Comparison of ENCODE assay signal across 22 cellular contexts in genomic region chr14:104317975-104318557, GRCh38.
"Had no signal": no experiment of that assay in that cellular context is flagged by ENCODE, and none has a peak within 500 bp of the region (broad histone marks: within the 10 kb centered on the region; RNA-seq: fewer than 3 reads in every experiment).

No MANE protein-coding gene starts in this region.

- ATAC-seq: activated naive CD8-positive, alpha-beta T cell treated with anti-CD3 and anti-CD28 coated beads, Interleukin-2, amount 50 U/mL, for 24 hours; left lobe of liver; right lobe of liver; T-helper 17 cell had no signal

- H3K27ac ChIP-seq: dorsolateral prefrontal cortex, epithelial cell of prostate, heart right ventricle, right lobe of liver had no signal

- H3K4me1 ChIP-seq: right lobe of liver had no signal

- DNase-seq: activated CD4-positive, alpha-beta memory T cell treated with anti-CD3 and anti-CD28 coated beads for 36 hours; activated CD4-positive, alpha-beta T cell treated with anti-CD3 and anti-CD28 coated beads for 4 hours; activated CD4-positive, CD25-positive, alpha-beta regulatory T cell; activated effector memory CD4-positive, alpha-beta T cell treated with anti-CD3 and anti-CD28 coated beads, Interleukin-2, amount 50 U/mL, for 16 hours; activated naive CD8-positive, alpha-beta T cell treated with anti-CD3 and anti-CD28 coated beads, Interleukin-2, amount 50 U/mL, for 24 hours; activated T-cell treated with anti-CD3 and anti-CD28 coated beads for 4 hours; anterior cingulate cortex; caudate nucleus; mammary epithelial cell; small intestine; stimulated activated CD4-positive, alpha-beta T cell treated with anti-CD3 and anti-CD28 coated beads, Interleukin-2, amount 100 ng/mL, for 48 hours; stimulated activated CD8-positive, alpha-beta memory T cell treated with anti-CD3 and anti-CD28 coated beads, Interleukin-4, amount 100 ng/mL, for 48 hours; stimulated activated naive CD4-positive, alpha-beta T cell; SW 1271; T-helper 17 cell had no signal

- H3K36me3 Mint-ChIP-seq: activated CD4-positive, alpha-beta memory T cell treated with anti-CD3 and anti-CD28 coated beads for 36 hours; brain had no signal

- H3K4me3 Mint-ChIP-seq: activated CD4-positive, alpha-beta memory T cell treated with anti-CD3 and anti-CD28 coated beads for 36 hours; activated naive CD8-positive, alpha-beta T cell treated with anti-CD3 and anti-CD28 coated beads, Interleukin-2, amount 50 U/mL, for 24 hours; brain; nephron; T-helper 17 cell had no signal

- H3K9me3 ChIP-seq: heart right ventricle, right lobe of liver had no signal

- H3K4me1 Mint-ChIP-seq: activated naive CD8-positive, alpha-beta T cell treated with anti-CD3 and anti-CD28 coated beads, Interleukin-2, amount 50 U/mL, for 24 hours; nephron; T-helper 17 cell had no signal

- H3K27me3 ChIP-seq: right lobe of liver had no signal

- H3K27ac Mint-ChIP-seq: activated CD4-positive, alpha-beta memory T cell treated with anti-CD3 and anti-CD28 coated beads for 36 hours; activated naive CD8-positive, alpha-beta T cell treated with anti-CD3 and anti-CD28 coated beads, Interleukin-2, amount 50 U/mL, for 24 hours; nephron; T-helper 17 cell had no signal

- H3K4me3 ChIP-seq: dorsolateral prefrontal cortex, heart right ventricle, right lobe of liver had no signal

- H3K36me3 ChIP-seq: heart right ventricle, right lobe of liver had no signal

- H3K9me3 Mint-ChIP-seq: activated CD4-positive, alpha-beta memory T cell treated with anti-CD3 and anti-CD28 coated beads for 36 hours; activated naive CD8-positive, alpha-beta T cell treated with anti-CD3 and anti-CD28 coated beads, Interleukin-2, amount 50 U/mL, for 24 hours; nephron had no signal
